Comparison of ENCODE assay signal across 1 cellular context in genomic region chr2:45672138-45672537, GRCh38.
TF ChIP-seq lines count a peak whose summit lies in the region.

No MANE protein-coding gene starts in this region.

TF ChIP-seq in H1, 55 proteins besides CTCF, POLR2A, EP300 and RAD21 (continued from another document):
- TF ChIP-seq CHD7 (IDR thresholded peaks at IDR 0.05; ENCODE audit: insufficient replicate concordance, low read length) (no peak), SAP30 (IDR thresholded peaks at IDR 0.05; ENCODE audit: insufficient read depth, insufficient replicate concordance, low read length) (no peak), CHD1 (IDR thresholded peaks at IDR 0.05; ENCODE audit: low read depth, low read length) (no peak)
